ENCODE assay signal across 16 cellular contexts in genomic region chr14:103695331-103696026, GRCh38. TPM values are rescaled to one million over a fixed set of nuclear protein-coding genes. Genes with fewer than 3 reads are reported as not detected.
DNase-seq lines count a peak whose midpoint lies in the region; ATAC-seq and TF ChIP-seq lines count a peak whose summit lies in the region.
"Had no signal": no experiment of that assay in that cellular context is flagged by ENCODE, and none has a peak within 500 bp of the region (broad histone marks: within the 10 kb centered on the region; RNA-seq: fewer than 3 reads in every experiment).

No MANE protein-coding gene starts in this region.

- H3K4me1 Mint-ChIP-seq in WTC11: peaks cover 13% of the 10 kb centered on the region
- H3K4me1 Mint-ChIP-seq in nephron progenitor cell: peaks cover 29% of the 10 kb centered on the region

- H3K4me1 ChIP-seq in left ventricle myocardium inferior (peaks cover 52% of the 10 kb centered on the region), heart right ventricle (peaks cover 23 to 59% (median 46%) of the 10 kb centered on the region in 9 donors)

- H3K4me3 ChIP-seq in left ventricle myocardium inferior (no peak overlapping the region), heart right ventricle (no peak overlapping the region)
- H3K4me3 ChIP-seq: left lung, ovary, vagina had no signal

- 72 to 80% methylated on average over 12 of the region's 12 CpGs for WGBS in heart right ventricle, 2 donors

- TF ChIP-seq CTCF in left ventricle myocardium inferior (IDR thresholded peaks at IDR 0.05; ENCODE audit: borderline replicate concordance) (no peak), heart right ventricle (IDR thresholded peaks at IDR 0.05) (no peak), WTC11 (IDR thresholded peaks at IDR 0.05) (no peak), nephron progenitor cell (IDR thresholded peaks at IDR 0.05) (no peak)

- no peak for DNase-seq in left ventricle myocardium inferior
- DNase-seq in heart right ventricle: no peak
- no peak for DNase-seq in WTC11 (ENCODE audit: low spot score)
- DNase-seq in nephron progenitor cell: no peak
- no peak for DNase-seq in HEK293T (ENCODE audit: extremely low spot score)
- DNase-seq in NCI-H1092 treated with DMSO at 0.1 percent for 48 hours (lab: John Stamatoyannopoulos, UW): no peak
- DNase-seq in NCI-H510A (lab: John Stamatoyannopoulos, UW): no peak
- DNase-seq: activated CD4-positive, alpha-beta T cell treated with anti-CD3 and anti-CD28 coated beads for 48 hours; DND-41; effector memory CD8-positive, alpha-beta T cell; PC-3; T-helper 2 cell had no signal

- CTCF ChIA-PET in WTC11 (lab: Charles Lee): interaction anchor here (0.5 to 1.0 kb wide), 2 partner anchors 40 to 315 kb away, joined by 3 read pairs; no protein-coding TSS in a partner anchor
- CTCF ChIA-PET in HEK293T (lab: Yijun Ruan, JAX): interaction anchor here (0.7 kb wide), 1 partner anchor 95 kb away, joined by 3 read pairs; no protein-coding TSS in a partner anchor

- H3K27ac ChIP-seq in left ventricle myocardium inferior (replicated peaks): peak overlapping the region; percentile 76
- H3K27ac ChIP-seq in heart right ventricle: no peak overlapping the region

- H3K36me3 Mint-ChIP-seq in WTC11 (peaks cover 7% of the 10 kb centered on the region; the same call in 1 of the 2 replicates), nephron progenitor cell (ENCODE audit: low read depth) (peaks cover 4% of the 10 kb centered on the region)

- ATAC-seq in heart right ventricle: no peak
- ATAC-seq in WTC11: no peak
- no peak for ATAC-seq in GM19463 (IDR thresholded peaks at IDR 0.05; ENCODE audit: unreplicated experiment)
- ATAC-seq: effector memory CD8-positive, alpha-beta T cell; left lung; PC-3 had no signal

- H3K36me3 ChIP-seq in left ventricle myocardium inferior: peaks cover 62% of the 10 kb centered on the region
- H3K36me3 ChIP-seq in heart right ventricle: peaks cover 5 to 86% (median 27%) of the 10 kb centered on the region in 9 donors
- H3K36me3 ChIP-seq: ovary had no signal

- H3K4me3 Mint-ChIP-seq in WTC11 (no peak overlapping the region), nephron progenitor cell (peak overlapping the region; percentile 47)
- H3K4me3 Mint-ChIP-seq: effector memory CD8-positive, alpha-beta T cell had no signal

- no peaks in the 10 kb centered on the region for H3K9me3 Mint-ChIP-seq in WTC11
- H3K9me3 Mint-ChIP-seq in nephron progenitor cell: no peaks in the 10 kb centered on the region
- H3K9me3 Mint-ChIP-seq: effector memory CD8-positive, alpha-beta T cell had no signal

- no peaks in the 10 kb centered on the region for H3K27me3 Mint-ChIP-seq in WTC11 (ENCODE audit: low read depth)
- peaks cover 3% of the 10 kb centered on the region for H3K27me3 Mint-ChIP-seq in nephron progenitor cell (ENCODE audit: low read depth, poor library complexity)
- H3K27me3 Mint-ChIP-seq: effector memory CD8-positive, alpha-beta T cell had no signal

- H3K9me3 ChIP-seq in left ventricle myocardium inferior (replicated peaks) (no peaks in the 10 kb centered on the region), heart right ventricle (no peaks in the 10 kb centered on the region)
- H3K9me3 ChIP-seq: left lung, ovary, vagina had no signal

- intact Hi-C loops in left ventricle myocardium inferior (cut with micrococcal nuclease): no loop called here
- intact Hi-C loops in heart right ventricle (cut with DNase I): no loop called here

- POLR2A ChIA-PET in WTC11 (lab: Charles Lee): interaction anchor here (0.6 kb wide), 1 partner anchor 124 kb away, joined by 3 read pairs; no protein-coding TSS in a partner anchor
- POLR2A ChIA-PET in HEK293T (lab: Yijun Ruan, JAX): interaction anchor here (1.0 to 1.4 kb wide), 2 partner anchors 9 to 15 kb away, joined by 3 to 4 read pairs; no protein-coding TSS in a partner anchor

- H3K27me3 ChIP-seq in left ventricle myocardium inferior (ENCODE audit: low read depth): no peaks in the 10 kb centered on the region
- no peaks in the 10 kb centered on the region for H3K27me3 ChIP-seq in heart right ventricle
- H3K27me3 ChIP-seq: left lung, ovary, vagina had no signal

- H3K27ac Mint-ChIP-seq in WTC11: peak overlapping the region; percentile 87; the same call in 1 of the 2 replicates
- H3K27ac Mint-ChIP-seq in nephron progenitor cell: peak overlapping the region; percentile 97

TF ChIP-seq in WTC11, 78 proteins besides CTCF, POLR2A, EP300 and RAD21:
- no peak for TF ChIP-seq ZNF396 (CRISPR knock-in tag; IDR thresholded peaks at IDR 0.05; ENCODE audit: borderline replicate concordance)
- TF ChIP-seq TEAD1 (CRISPR knock-in tag; IDR thresholded peaks at IDR 0.05): no peak

TF ChIP-seq in HEK293T, 16 proteins besides CTCF, POLR2A, EP300 and RAD21:
- TF ChIP-seq HDGF (IDR thresholded peaks at IDR 0.05; ENCODE audit: borderline replicate concordance) (no peak), SP1 (IDR thresholded peaks at IDR 0.05) (no peak), FOXK2 (IDR thresholded peaks at IDR 0.05) (no peak), FOXM1 (IDR thresholded peaks at IDR 0.05; ENCODE audit: borderline replicate concordance) (no peak), ZNF384 (IDR thresholded peaks at IDR 0.05) (no peak), L3MBTL2 (conservative IDR thresholded peaks at IDR 0.05) (no peak), SUZ12 (IDR thresholded peaks at IDR 0.05) (no peak), BHLHE40 (IDR thresholded peaks at IDR 0.05; ENCODE audit: borderline replicate concordance) (no peak), NFRKB (IDR thresholded peaks at IDR 0.05) (no peak), PKNOX1 (IDR thresholded peaks at IDR 0.05) (no peak), ARNT (IDR thresholded peaks at IDR 0.05) (no peak), CTBP1 (IDR thresholded peaks at IDR 0.05; ENCODE audit: borderline replicate concordance) (no peak), LEF1 (IDR thresholded peaks at IDR 0.05; ENCODE audit: borderline replicate concordance) (no peak), FOXA1 (IDR thresholded peaks at IDR 0.05) (no peak), ELF4 (IDR thresholded peaks at IDR 0.05) (no peak), TARDBP (IDR thresholded peaks at IDR 0.05) (no peak)

RNA-seq across cellular contexts. Expression of gene XRCC3, which starts 19.8 kb away (rescaled TPM):
- total RNA-seq in left ventricle myocardium inferior (4.1 TPM), heart right ventricle (1 to 10 TPM; 1.0 to 4.4 (median 3.0) TPM), WTC11 (2021) (46.7 to 51.4 TPM (median 50.5 TPM) in 3 replicates)
- polyA plus RNA-seq in heart right ventricle: 1 to 10 TPM; 2.0 to 4.2 TPM

RNA-seq across cellular contexts. Expression of gene ZFYVE21, which starts 20.1 kb away (rescaled TPM):
- total RNA-seq in left ventricle myocardium inferior: 50.5 TPM
- total RNA-seq in heart right ventricle: 10 to 100 TPM; 43.5 to 64.9 (median 54.5) TPM
- 10 to 100 TPM; 44.5 to 88.8 TPM for polyA plus RNA-seq in heart right ventricle
- total RNA-seq in WTC11 (2021): 59.7 to 69.2 TPM (median 65.1 TPM) in 3 replicates
